Comparison of ENCODE assay signal across 14 cellular contexts in genomic region chr18:24173997-24174396, GRCh38.
"Had no signal": no experiment of that assay in that cellular context is flagged by ENCODE, and none has a peak within 500 bp of the region (broad histone marks: within the 10 kb centered on the region; RNA-seq: fewer than 3 reads in every experiment).

No MANE protein-coding gene starts in this region.

- H3K4me3 ChIP-seq: cardiac muscle cell, gastroesophageal sphincter, heart right ventricle, lung, pancreas, tibial nerve had no signal

- FAIRE-seq: islet of Langerhans, pancreas had no signal

- H3K4me1 ChIP-seq: pancreas had no signal

- H3K27me3 ChIP-seq: cardiac muscle cell, gastroesophageal sphincter, heart right ventricle, pancreas, tibial nerve had no signal

- H3K27ac ChIP-seq: cardiac muscle cell, gastroesophageal sphincter, heart right ventricle, pancreas, tibial nerve had no signal

- ATAC-seq: gastroesophageal sphincter; heart right ventricle; pancreas; stimulated activated memory B cell treated with anti-CD40 and anti-IgM and Interleukin-4, amounts not matched to agents 10 μg/mL and 1 μg/mL and 100 μg/mL, for 72 hours had no signal

- H3K36me3 ChIP-seq: cardiac muscle cell, pancreas had no signal

- DNase-seq: activated CD4-positive, CD25-positive, alpha-beta regulatory T cell treated with anti-CD3 and anti-CD28 coated beads, Interleukin-2, amount 50 U/mL, for 72 hours; activated CD8-positive, alpha-beta memory T cell treated with anti-CD3 and anti-CD28 coated beads for 24 hours; activated effector memory CD4-positive, alpha-beta T cell treated with Interleukin-2 at 50 U/mL for 16 hours; activated naive CD4-positive, alpha-beta T cell treated with anti-CD3 and anti-CD28 coated beads, Interleukin-2, amount 50 U/mL, for 16 hours; heart right ventricle; pancreas; stimulated activated CD4-positive, alpha-beta T cell treated with anti-CD3 and anti-CD28 coated beads, Interleukin-2, amount 100 ng/mL, for 24 hours; substantia nigra had no signal

- H3K9me3 ChIP-seq: gastroesophageal sphincter, heart right ventricle, pancreas, tibial nerve had no signal
